ENCODE assay signal across 28 cellular contexts in genomic region chr4:73018595-73018994, GRCh38.
"Had no signal": no experiment of that assay in that cellular context is flagged by ENCODE, and none has a peak within 500 bp of the region (broad histone marks: within the 10 kb centered on the region; RNA-seq: fewer than 3 reads in every experiment).

No MANE protein-coding gene starts in this region.

- H3K36me3 Mint-ChIP-seq: activated naive CD8-positive, alpha-beta T cell treated with anti-CD3 and anti-CD28 coated beads for 36 hours had no signal

- H3K27ac Mint-ChIP-seq: activated B cell treated with CpG ODN at 0.5 μM for 24 hours; activated CD4-positive, alpha-beta T cell treated with anti-CD3 and anti-CD28 coated beads, Interleukin-2, amount 10 ng/mL, durations not matched to agents 24 days and 14 days; activated naive CD4-positive, alpha-beta T cell treated with anti-CD3 and anti-CD28 coated beads for 36 hours; activated naive CD8-positive, alpha-beta T cell treated with anti-CD3 and anti-CD28 coated beads for 36 hours; activated T-helper 17 cell treated with anti-CD3 and anti-CD28 coated beads, Interleukin-2, amount 50 U/mL, for 72 hours had no signal

- H3K4me2 ChIP-seq: SK-N-SH had no signal

- H3K27me3 Mint-ChIP-seq: activated T-helper 17 cell treated with anti-CD3 and anti-CD28 coated beads, Interleukin-2, amount 50 U/mL, for 72 hours had no signal

- H3K9me3 ChIP-seq: Peyer's patch, SJCRH30, SK-N-SH had no signal

- H3K9me3 Mint-ChIP-seq: activated B cell treated with CpG ODN at 0.5 μM for 24 hours; activated CD4-positive, alpha-beta T cell treated with anti-CD3 and anti-CD28 coated beads, Interleukin-2, amount 10 ng/mL, durations not matched to agents 24 days and 14 days; activated naive CD4-positive, alpha-beta T cell treated with anti-CD3 and anti-CD28 coated beads for 36 hours; activated naive CD8-positive, alpha-beta T cell treated with anti-CD3 and anti-CD28 coated beads for 36 hours; activated T-helper 17 cell treated with anti-CD3 and anti-CD28 coated beads, Interleukin-2, amount 50 U/mL, for 72 hours had no signal

- H3K27me3 ChIP-seq: Peyer's patch, SJCRH30 had no signal

- H3K27ac ChIP-seq: Peyer's patch, RWPE1 had no signal

- H3K9ac ChIP-seq: SK-N-SH had no signal

- H3K4me3 ChIP-seq: Peyer's patch, SJCRH30 had no signal

- DNase-seq: activated B cell treated with CpG ODN at 0.5 μM for 24 hours; activated CD4-positive, alpha-beta T cell treated with anti-CD3 and anti-CD28 coated beads for 1 hour; activated CD4-positive, alpha-beta T cell treated with anti-CD3 and anti-CD28 coated beads, Interleukin-2, amount 10 ng/mL, durations not matched to agents 24 days and 14 days; activated CD4-positive, alpha-beta T cell treated with anti-CD3 and anti-CD28 coated beads, Interleukin-2, amount 50 U/mL, for 48 hours; activated CD8-positive, alpha-beta memory T cell treated with anti-CD3 and anti-CD28 coated beads for 24 hours; activated gamma-delta T cell; activated naive CD4-positive, alpha-beta T cell treated with anti-CD3 and anti-CD28 coated beads for 36 hours; activated naive CD8-positive, alpha-beta T cell treated with anti-CD3 and anti-CD28 coated beads for 36 hours; activated T-cell treated with anti-CD3 and anti-CD28 coated beads, Interleukin-2, amount 50 U/mL, for 48 hours; anterior cingulate cortex; cerebellar nuclear complex; Karpas-422; MM.1S; NCI-H1105; NCI-H1436; NCI-H1694 treated with DMSO at 0.1 percent for 48 hours; NCI-H2029 treated with DMSO at 0.1 percent for 48 hours; NCI-H345; NCI-H510A; NCI-H526 treated with DMSO at 0.1 percent for 48 hours; NCI-H82; Peyer's patch; Right ventricle myocardium superior; SK-N-SH; T-helper 1 cell had no signal

- H3K4me1 Mint-ChIP-seq: activated B cell treated with CpG ODN at 0.5 μM for 24 hours; activated CD4-positive, alpha-beta T cell treated with anti-CD3 and anti-CD28 coated beads, Interleukin-2, amount 10 ng/mL, durations not matched to agents 24 days and 14 days; activated T-helper 17 cell treated with anti-CD3 and anti-CD28 coated beads, Interleukin-2, amount 50 U/mL, for 72 hours had no signal

- H3K4me1 ChIP-seq: Peyer's patch had no signal

- ATAC-seq: activated T-helper 17 cell treated with anti-CD3 and anti-CD28 coated beads, Interleukin-2, amount 50 U/mL, for 72 hours had no signal

- H3K36me3 ChIP-seq: Peyer's patch, SJCRH30 had no signal

- H3K4me3 Mint-ChIP-seq: activated B cell treated with CpG ODN at 0.5 μM for 24 hours; activated CD4-positive, alpha-beta T cell treated with anti-CD3 and anti-CD28 coated beads, Interleukin-2, amount 10 ng/mL, durations not matched to agents 24 days and 14 days; activated naive CD4-positive, alpha-beta T cell treated with anti-CD3 and anti-CD28 coated beads for 36 hours; activated naive CD8-positive, alpha-beta T cell treated with anti-CD3 and anti-CD28 coated beads for 36 hours; activated T-helper 17 cell treated with anti-CD3 and anti-CD28 coated beads, Interleukin-2, amount 50 U/mL, for 72 hours had no signal
